ENCODE assay signal across 22 cellular contexts in the genomic region with DNA sequence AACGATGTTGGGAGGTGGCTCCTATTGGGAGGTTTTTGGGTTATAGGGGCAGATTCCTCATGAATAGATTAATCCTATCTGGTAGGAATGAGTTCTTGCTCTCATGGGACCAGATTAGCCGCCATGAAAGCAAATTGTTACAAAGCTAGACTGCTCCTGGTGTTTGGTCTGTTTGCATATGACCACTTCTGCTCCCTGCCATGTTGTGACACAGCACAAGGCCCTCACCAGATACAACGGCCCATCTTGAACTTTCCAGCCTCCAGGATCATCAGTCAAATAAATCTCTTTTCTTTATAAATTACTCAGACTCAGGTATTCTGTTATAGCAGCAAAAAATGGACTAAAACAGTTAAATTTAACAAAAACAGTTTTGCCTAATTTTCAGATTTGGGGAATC. TPM values are rescaled to one million over a fixed set of nuclear protein-coding genes. Genes with fewer than 3 reads are reported as not detected.
DNase-seq lines count a peak whose midpoint lies in the region; ATAC-seq, FAIRE-seq and TF ChIP-seq lines count a peak whose summit lies in the region.
"Had no signal": no experiment of that assay in that cellular context is flagged by ENCODE, and none has a peak within 500 bp of the region (broad histone marks: within the 10 kb centered on the region; RNA-seq: fewer than 3 reads in every experiment).

No MANE protein-coding gene starts in this region.

- TF ChIP-seq RAD21 in GM12878 (IDR thresholded peaks at IDR 0.05; ENCODE audit: insufficient read depth, low read depth, low read length) = no peak

- H3K4me1 ChIP-seq in A673 (ENCODE audit: insufficient read depth, low read length, poor library complexity, severe bottlenecking) = peaks cover 3% of the 10 kb centered on the region
- 0 out of 2 replicates have a peak, but pooled peaks cover 4% of the 10 kb centered on the region for H3K4me1 ChIP-seq in GM12878 (ENCODE audit: control insufficient read depth, insufficient read depth, low read length)
- H3K4me1 ChIP-seq in right cardiac atrium (ENCODE audit: control insufficient read depth, insufficient read depth, low read length) = no peaks in the 10 kb centered on the region

- no peaks in the 10 kb centered on the region for H3K36me3 Mint-ChIP-seq in activated CD4-positive, alpha-beta memory T cell treated with anti-CD3 and anti-CD28 coated beads for 36 hours
- H3K36me3 Mint-ChIP-seq: CD4-positive, CD25-positive, alpha-beta regulatory T cell; CD8-positive, alpha-beta memory T cell had no signal

- H3K27ac ChIP-seq in A673 (ENCODE audit: low read depth, low read length, poor library complexity, severe bottlenecking) (no peak overlapping the region), GM12878 (ENCODE audit: control insufficient read depth, insufficient read depth) (no peak overlapping the region), right cardiac atrium (ENCODE audit: low read length) (no peak overlapping the region)

- WGBS in GM12878 (ENCODE audit: insufficient coverage, insufficient replicate concordance, low lambda C conversion rate, missing lambda C conversion rate) = 31% methylated on average over 3 of the region's 3 CpGs
- WGBS in right cardiac atrium = 74% methylated on average over 3 of the region's 3 CpGs

- no peak overlapping the region for H3K9ac ChIP-seq in GM12878 (ENCODE audit: control insufficient read depth, insufficient read depth, low read length)

- TF ChIP-seq CTCF in A673 (conservative IDR thresholded peaks at IDR 0.05; ENCODE audit: low read depth, low read length) (no peak), GM12878 (IDR thresholded peaks at IDR 0.05 in 2 of 3, conservative IDR thresholded peaks at IDR 0.05 in 1 of 3; ENCODE audit: control insufficient read depth in 2 of 3, extremely low read depth in 1 of 3, insufficient read depth in 1 of 3, low read depth in 3 of 3, low read length in 3 of 3) (no peak)

- peak; percentile 5 for FAIRE-seq in GM18507 (lab: Jason Lieb, UNC)
- no peak for FAIRE-seq in GM12878 (lab: Jason Lieb, UNC)

- ATAC-seq in HG03354 (IDR thresholded peaks at IDR 0.05; ENCODE audit: poor library complexity, severe bottlenecking, unreplicated experiment) (peak; percentile 20), GM12878 (peak; percentile 12; the same call in 2 of the 3 replicates), right cardiac atrium (no peak)
- ATAC-seq: GM23338, HCT116 had no signal

- POLR2A ChIA-PET in A673 (lab: Charles Lee; ENCODE audit: low non-redundant PET) (no interaction called here), GM12878 (lab: Charles Lee) (interaction anchor here (1.5 kb wide), 1 partner anchor 13 kb away, joined by 5 read pairs; no protein-coding TSS in a partner anchor)
- POLR2A ChIA-PET in activated CD4-positive, alpha-beta memory T cell treated with anti-CD3 and anti-CD28 coated beads for 36 hours (lab: Charles Lee) = no interaction called here

- H3K36me3 ChIP-seq in A673 (ENCODE audit: insufficient read depth, low read length, poor library complexity, severe bottlenecking) (no peaks in the 10 kb centered on the region), GM12878 (ENCODE audit: control insufficient read depth in 2 of 2, insufficient read depth in 2 of 2, low read length in 1 of 2) (no peaks in the 10 kb centered on the region)
- H3K36me3 ChIP-seq: BE2C had no signal

- H3K4me3 ChIP-seq in A673 (ENCODE audit: low read depth, low read length, poor library complexity, severe bottlenecking) (no peak overlapping the region), GM12878 (no peak overlapping the region), right cardiac atrium (ENCODE audit: low read length) (no peak overlapping the region)
- H3K4me3 ChIP-seq: GM23338 had no signal

- H3K27ac Mint-ChIP-seq in activated CD4-positive, alpha-beta memory T cell treated with anti-CD3 and anti-CD28 coated beads for 36 hours = no peak overlapping the region
- H3K27ac Mint-ChIP-seq: GM23338, HFFc6 had no signal

- no peaks in the 10 kb centered on the region for H3K9me3 Mint-ChIP-seq in activated CD4-positive, alpha-beta memory T cell treated with anti-CD3 and anti-CD28 coated beads for 36 hours
- H3K9me3 Mint-ChIP-seq: GM23338 had no signal

- intact Hi-C loops in A673 (cut with micrococcal nuclease; ENCODE audit: unreplicated experiment) (no loop called here), GM12878 (cut with micrococcal nuclease; ENCODE audit: unreplicated experiment) (no loop called here), right cardiac atrium (cut with DNase I) (no loop called here)
- intact Hi-C loops in activated CD4-positive, alpha-beta memory T cell treated with anti-CD3 and anti-CD28 coated beads for 36 hours (cut with micrococcal nuclease) = no loop called here

- no peak overlapping the region for H2AFZ ChIP-seq in GM12878 (ENCODE audit: control insufficient read depth, low read depth, low read length)
- H2AFZ ChIP-seq: GM23338 had no signal

- H3K4me1 Mint-ChIP-seq in activated CD4-positive, alpha-beta memory T cell treated with anti-CD3 and anti-CD28 coated beads for 36 hours (ENCODE audit: low read depth) = no peaks in the 10 kb centered on the region
- H3K4me1 Mint-ChIP-seq: CD4-positive, CD25-positive, alpha-beta regulatory T cell; CD8-positive, alpha-beta memory T cell had no signal

- no peaks in the 10 kb centered on the region for H4K20me1 ChIP-seq in GM12878 (ENCODE audit: control insufficient read depth, insufficient read depth)

- CTCF ChIA-PET in A673 (lab: Charles Lee) (no interaction called here), GM12878 (lab: Yijun Ruan, JAX) (interaction anchor here (0.9 to 1.7 kb wide), 4 partner anchors 8 to 21 kb away, joined by 3 to 4 read pairs (median 4); no protein-coding TSS in a partner anchor)
- CTCF ChIA-PET in activated CD4-positive, alpha-beta memory T cell treated with anti-CD3 and anti-CD28 coated beads for 36 hours (lab: Charles Lee) = no interaction called here

- no peaks in the 10 kb centered on the region for H3K27me3 ChIP-seq in A673 (replicated peaks; ENCODE audit: insufficient read depth, low read depth, low read length, poor library complexity)
- no peaks in the 10 kb centered on the region for H3K27me3 ChIP-seq in GM12878 (replicated peaks in 1 of 2; ENCODE audit: control insufficient read depth in 2 of 2, insufficient read depth in 2 of 2, low read length in 1 of 2)
- no peaks in the 10 kb centered on the region for H3K27me3 ChIP-seq in right cardiac atrium (ENCODE audit: control insufficient read depth, insufficient read depth)
- H3K27me3 ChIP-seq: BE2C had no signal

- no peak overlapping the region for H3K4me2 ChIP-seq in GM12878 (ENCODE audit: control insufficient read depth, insufficient read depth)
- H3K4me2 ChIP-seq: GM23338 had no signal

- no peaks in the 10 kb centered on the region for H3K79me2 ChIP-seq in GM12878 (ENCODE audit: control insufficient read depth, insufficient read depth, low read length)

- DNase-seq in A673 (ENCODE audit: low spot score) (peak; percentile 33), GM18507 (ENCODE audit: extremely low spot score, insufficient read length, low read depth) (no peak), GM12878 (ENCODE audit: low read depth, low spot score) (no peak), right cardiac atrium (no peak), GOT3 (lab: John Stamatoyannopoulos, UW) (no peak)
- DNase-seq in activated CD4-positive, alpha-beta memory T cell treated with anti-CD3 and anti-CD28 coated beads for 36 hours = no peak
- DNase-seq: ACHN; BE2C; C1 segment of cervical spinal cord; CD4-positive, CD25-positive, alpha-beta regulatory T cell; CD8-positive, alpha-beta memory T cell; DMS153; DMS79; GDM1; H7; HFFc6; KG1 had no signal

- SMC1A ChIA-PET in GM12878 (lab: Charles Lee; ENCODE audit: uncharacterized antibody, unreplicated experiment) = interaction anchor here (1.5 to 4.0 kb wide), 4 partner anchors 9 to 133 kb away, joined by 3 to 22 read pairs (median 6); no protein-coding TSS in a partner anchor

- TF ChIP-seq POLR2A in GM12878 (IDR thresholded peaks at IDR 0.05; ENCODE audit: low read depth, low read length) = no peak

- no peaks in the 10 kb centered on the region for H3K27me3 Mint-ChIP-seq in activated CD4-positive, alpha-beta memory T cell treated with anti-CD3 and anti-CD28 coated beads for 36 hours
- H3K27me3 Mint-ChIP-seq: CD4-positive, CD25-positive, alpha-beta regulatory T cell had no signal

- RAD21 ChIA-PET in GM12878 (lab: Charles Lee; ENCODE audit: unreplicated experiment) = no interaction called here

- in situ Hi-C loops in GM12878 (cut with MboI) = no loop called here

- BruUV-seq in A673 (replicated peaks; lab: Mats Ljungman, UMichigan) (no TSS peak), GM12878 (replicated peaks; lab: Mats Ljungman, UMichigan) (no TSS peak)

- no peak overlapping the region for H3K4me3 Mint-ChIP-seq in activated CD4-positive, alpha-beta memory T cell treated with anti-CD3 and anti-CD28 coated beads for 36 hours
- H3K4me3 Mint-ChIP-seq: CD4-positive, CD25-positive, alpha-beta regulatory T cell; CD8-positive, alpha-beta memory T cell; GM23338; HFFc6 had no signal

- no peak for TF ChIP-seq EP300 in GM12878 (IDR thresholded peaks at IDR 0.05; ENCODE audit: borderline replicate concordance in 1 of 2, control insufficient read depth in 1 of 2, low read depth in 2 of 2, low read length in 2 of 2)

- H3K9me3 ChIP-seq in A673 (ENCODE audit: low read depth, low read length, poor library complexity, severe bottlenecking) (no peaks in the 10 kb centered on the region), GM12878 (replicated peaks; ENCODE audit: control insufficient read depth, insufficient read depth, low read length) (no peaks in the 10 kb centered on the region; the same call in 2 of the 3 replicates), right cardiac atrium (ENCODE audit: control insufficient read depth, low read length) (no peaks in the 10 kb centered on the region)
- H3K9me3 ChIP-seq: BE2C had no signal

RNA-seq across cellular contexts. Expression of gene TRIM42, which starts 34.4 kb away (rescaled TPM):
- total RNA-seq in A673 (2021) (not detected in 2 replicates), GM12878 (2014; rRNA removed) (0.05 TPM in 1 of 2 replicates, not detected in the other), GM12878 (2014; rRNA removed; fragmentation: Illumina TruSeq; extraction: Trizol) (not detected in 2 replicates), GM12878 (2021) (not detected in 2 replicates), right cardiac atrium (not detected)
- not detected in 2 replicates for total RNA-seq in GM12878 (2013; cell fraction: nucleolus; rRNA removed)
- not detected for polyA plus RNA-seq in GM12878 (2011; ENCODE audit: low read depth)
- polyA plus RNA-seq in GM12878 (2011; rRNA removed) (not detected in 2 replicates), GM12878 (2014; fragmentation: Illumina TruSeq; extraction: Trizol) (0.03 TPM in 1 of 2 replicates, not detected in the other), GM12878 (2014; fragmentation: Nextera tagmentation; extraction: Ambion mirVana) (not detected), GM12878 (2014; rRNA removed) (0.04 TPM in 1 of 2 replicates, not detected in the other), GM12878 (2016; fragmentation: Nextera tagmentation; extraction: Ambion mirVana) (not detected), right cardiac atrium (not detected)
- polyA plus RNA-seq in GM12878 (2011; cell fraction: cytosol; rRNA removed) = not detected in 2 replicates
- not detected in 2 replicates for polyA plus RNA-seq in GM12878 (2011; cell fraction: nucleus; rRNA removed)
- polyA plus RNA-seq in GM12878 (2012) = not detected in 2 replicates
- polyA minus RNA-seq in GM12878 (2011; rRNA and poly(A)+ RNA removed) = not detected in 2 replicates
- polyA minus RNA-seq in GM12878 (2011; cell fraction: cytosol; rRNA and poly(A)+ RNA removed) = not detected in 2 replicates
- polyA minus RNA-seq in GM12878 (2011; cell fraction: nucleus; rRNA and poly(A)+ RNA removed) = not detected in 2 replicates
- not detected for total RNA-seq in activated CD4-positive, alpha-beta memory T cell treated with anti-CD3 and anti-CD28 coated beads for 36 hours
- total RNA-seq: A172; CD4-positive, CD25-positive, alpha-beta regulatory T cell; CD8-positive, alpha-beta memory T cell; Daoy; GM23338; H7; HFFc6 had no signal
- polyA plus RNA-seq: CD4-positive, CD25-positive, alpha-beta regulatory T cell; CD8-positive, alpha-beta memory T cell; GM23338 had no signal

Comparison
In these comparisons a context has a peak if more than half of its experiments do, and no peak if none do; other contexts are left out.
1. ATAC-seq: peak in HG03354 (single experiment) and GM12878 (single experiment); none in right cardiac atrium (0 of 2).